8 cellular contexts compared by ENCODE assay signal in genomic region chr11:86068138-86068861, GRCh38. TPM values are rescaled to one million over a fixed set of nuclear protein-coding genes. Genes with fewer than 3 reads are reported as not detected.
DNase-seq lines count a peak whose midpoint lies in the region; ATAC-seq and TF ChIP-seq lines count a peak whose summit lies in the region.

No MANE protein-coding gene starts in this region.

- peaks cover 2% of the 10 kb centered on the region for H3K27me3 Mint-ChIP-seq in activated T-helper 2 cell treated with anti-CD3 and anti-CD28 coated beads, Interferon-gamma antibody, Interleukin-2, Interleukin-4, amounts not matched to agents 10 μg/mL and 5 μg/mL and 100 μg/mL, durations not matched to agents 14 hours and 24 hours and 36 hours (ENCODE audit: low read depth)
- H3K27me3 Mint-ChIP-seq in neural crest cell (ENCODE audit: low read depth), result no peaks in the 10 kb centered on the region

- H3K4me3 Mint-ChIP-seq in activated T-helper 2 cell treated with anti-CD3 and anti-CD28 coated beads, Interferon-gamma antibody, Interleukin-2, Interleukin-4, amounts not matched to agents 10 μg/mL and 5 μg/mL and 100 μg/mL, durations not matched to agents 14 hours and 24 hours and 36 hours (ENCODE audit: low read depth), result peak overlapping the region; percentile 95
- peak overlapping the region; percentile 96 for H3K4me3 Mint-ChIP-seq in neural crest cell

- H3K27ac Mint-ChIP-seq in activated T-helper 2 cell treated with anti-CD3 and anti-CD28 coated beads, Interferon-gamma antibody, Interleukin-2, Interleukin-4, amounts not matched to agents 10 μg/mL and 5 μg/mL and 100 μg/mL, durations not matched to agents 14 hours and 24 hours and 36 hours, result peak overlapping the region; percentile 88
- H3K27ac Mint-ChIP-seq in neural crest cell (ENCODE audit: unreplicated experiment), result peak overlapping the region; percentile 87

- DNase-seq in SKM-1 treated with dmso at 0.1 percent for 144 hours (lab: John Stamatoyannopoulos, UW; ENCODE audit: unreplicated experiment) (peak; percentile 10), SKM-1 (lab: John Stamatoyannopoulos, UW; ENCODE audit: unreplicated experiment) (no peak), NCI-H748 (lab: John Stamatoyannopoulos, UW; ENCODE audit: unreplicated experiment) (peak; percentile 44), fibroblast of villous mesenchyme (ENCODE audit: low read depth) (peak; percentile 30), neural crest cell (ENCODE audit: low read depth, low spot score) (peak; percentile 13), upper lobe of left lung (peak; percentile 40 to 90)
- no peak for DNase-seq in activated T-helper 2 cell treated with anti-CD3 and anti-CD28 coated beads, Interferon-gamma antibody, Interleukin-2, Interleukin-4, amounts not matched to agents 10 μg/mL and 5 μg/mL and 100 μg/mL, durations not matched to agents 14 hours and 24 hours and 36 hours (ENCODE audit: low spot score)

- H3K36me3 Mint-ChIP-seq in activated T-helper 2 cell treated with anti-CD3 and anti-CD28 coated beads, Interferon-gamma antibody, Interleukin-2, Interleukin-4, amounts not matched to agents 10 μg/mL and 5 μg/mL and 100 μg/mL, durations not matched to agents 14 hours and 24 hours and 36 hours (ENCODE audit: low read depth), result peaks cover 42% of the 10 kb centered on the region
- H3K36me3 Mint-ChIP-seq in neural crest cell (ENCODE audit: low read depth), result no peaks in the 10 kb centered on the region

- no peak for TF ChIP-seq EP300 in upper lobe of left lung (IDR thresholded peaks at IDR 0.05)

- H3K36me3 ChIP-seq in upper lobe of left lung, result no peaks in the 10 kb centered on the region

- TF ChIP-seq POLR2A in upper lobe of left lung (IDR thresholded peaks at IDR 0.05), result no peak

- H3K4me1 Mint-ChIP-seq in activated T-helper 2 cell treated with anti-CD3 and anti-CD28 coated beads, Interferon-gamma antibody, Interleukin-2, Interleukin-4, amounts not matched to agents 10 μg/mL and 5 μg/mL and 100 μg/mL, durations not matched to agents 14 hours and 24 hours and 36 hours (ENCODE audit: low read depth), result peaks cover 34% of the 10 kb centered on the region
- H3K4me1 Mint-ChIP-seq in neural crest cell, result peaks cover 46% of the 10 kb centered on the region

- 0% methylated on average over 43 to 45 of the region's 46 CpGs for WGBS in upper lobe of left lung, 2 donors

- peak; percentile 17 for ATAC-seq in HG02885 (IDR thresholded peaks at IDR 0.05; ENCODE audit: poor library complexity, unreplicated experiment)
- peak in 1 of 2 donors; percentile 11 for ATAC-seq in upper lobe of left lung (ENCODE audit: low FRiP score in 2 of 2)

- H3K9me3 ChIP-seq in upper lobe of left lung, result no peaks in the 10 kb centered on the region

- H3K27ac ChIP-seq in upper lobe of left lung, result peak overlapping the region; percentile 98 to 100 (median 98)

- H3K27me3 ChIP-seq in upper lobe of left lung, result no peaks in the 10 kb centered on the region

- TF ChIP-seq CTCF in fibroblast of villous mesenchyme (IDR thresholded peaks at IDR 0.05; ENCODE audit: insufficient read depth, low read depth, low read length) (no peak), neural crest cell (conservative IDR thresholded peaks at IDR 0.05) (no peak), upper lobe of left lung (IDR thresholded peaks at IDR 0.05) (no peak)

- H3K9me3 Mint-ChIP-seq in activated T-helper 2 cell treated with anti-CD3 and anti-CD28 coated beads, Interferon-gamma antibody, Interleukin-2, Interleukin-4, amounts not matched to agents 10 μg/mL and 5 μg/mL and 100 μg/mL, durations not matched to agents 14 hours and 24 hours and 36 hours, result no peaks in the 10 kb centered on the region
- no peaks in the 10 kb centered on the region for H3K9me3 Mint-ChIP-seq in neural crest cell

- intact Hi-C loops in activated T-helper 2 cell treated with anti-CD3 and anti-CD28 coated beads, Interferon-gamma antibody, Interleukin-2, Interleukin-4, amounts not matched to agents 10 μg/mL and 5 μg/mL and 100 μg/mL, durations not matched to agents 14 hours and 24 hours and 36 hours (cut with micrococcal nuclease), result loop anchor here (1.0 to 10.0 kb wide), 7 partner anchors 71 to 737 kb away; partner anchors contain the start of genes PRSS23 and TMEM126B

- H3K4me3 ChIP-seq in fibroblast of villous mesenchyme (ENCODE audit: low read depth, low read length) (peak overlapping the region; percentile 98), upper lobe of left lung (peak overlapping the region; percentile 77 to 89 (median 82))

- H3K4me1 ChIP-seq in upper lobe of left lung, result peaks cover 23 to 44% (median 31%) of the 10 kb centered on the region in 4 donors

RNA-seq across cellular contexts. Expression of gene PICALM, which starts 0.6 kb away (rescaled TPM):
- 193 and 213 TPM in 2 replicates for total RNA-seq in activated T-helper 2 cell treated with anti-CD3 and anti-CD28 coated beads, Interferon-gamma antibody, Interleukin-2, Interleukin-4, amounts not matched to agents 10 μg/mL and 5 μg/mL and 100 μg/mL, durations not matched to agents 14 hours and 24 hours and 36 hours
- total RNA-seq in fibroblast of villous mesenchyme (315 and 388 TPM in 2 replicates), neural crest cell (109 and 111 TPM in 2 replicates), upper lobe of left lung (100 to 1,000 TPM; 144 to 294 (median 198) TPM)

Comparison
In these comparisons a context has a peak if more than half of its experiments do, and no peak if none do; other contexts are left out.
1. DNase-seq: peak in SKM-1 treated with dmso at 0.1 percent for 144 hours (single experiment), NCI-H748 (single experiment), fibroblast of villous mesenchyme (single experiment), neural crest cell (single experiment) and upper lobe of left lung (2 of 2); none in SKM-1 (single experiment) and activated T-helper 2 cell treated with anti-CD3 and anti-CD28 coated beads, Interferon-gamma antibody, Interleukin-2, Interleukin-4, amounts not matched to agents 10 μg/mL and 5 μg/mL and 100 μg/mL, durations not matched to agents 14 hours and 24 hours and 36 hours (single experiment).